10 cellular contexts compared by ENCODE assay signal in the genomic region with DNA sequence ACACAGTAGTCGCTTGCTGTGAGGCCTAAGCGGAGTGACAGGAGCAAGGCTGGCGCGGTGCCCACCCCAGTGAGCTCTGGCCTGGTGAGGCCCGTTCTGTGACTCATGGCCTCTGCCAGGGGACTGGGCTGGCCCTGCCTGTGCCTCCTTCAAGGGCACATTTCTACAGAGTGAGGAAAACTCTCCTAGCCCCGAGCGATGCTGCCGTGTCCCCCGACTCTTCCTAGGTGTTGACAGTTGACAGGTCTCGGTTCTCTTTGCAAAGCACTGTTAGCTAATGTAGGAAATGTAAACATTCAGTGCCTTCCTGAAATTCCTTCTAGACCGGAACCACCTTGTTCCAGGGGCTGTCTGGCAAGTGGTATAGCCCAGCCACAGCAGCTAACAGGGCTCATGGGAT. TPM values are rescaled to one million over a fixed set of nuclear protein-coding genes. Genes with fewer than 3 reads are reported as not detected.
DNase-seq lines count a peak whose midpoint lies in the region; ATAC-seq, FAIRE-seq and TF ChIP-seq lines count a peak whose summit lies in the region.
"Had no signal": no experiment of that assay in that cellular context is flagged by ENCODE, and none has a peak within 500 bp of the region (broad histone marks: within the 10 kb centered on the region; RNA-seq: fewer than 3 reads in every experiment).

No MANE protein-coding gene starts in this region.

- H4K20me1 ChIP-seq in HepG2 (ENCODE audit: insufficient read depth, low read length): no peaks in the 10 kb centered on the region; the same call in 1 of the 2 replicates

- in situ Hi-C loops in HepG2 (cut with HindIII; ENCODE audit: extremely low pct_ligation_motif_present, low pct_unique_long_range_greater_than_20kb): no loop called here

- CTCF ChIA-PET in HepG2 (lab: Yijun Ruan, JAX; ENCODE audit: low intra/inter-chr PET ratio, low total read pairs): no interaction called here

- H3K27ac Mint-ChIP-seq in chondrocyte (ENCODE audit: unreplicated experiment): peak overlapping the region; percentile 97
- H3K27ac Mint-ChIP-seq in activated T-helper 2 cell treated with anti-CD3 and anti-CD28 coated beads, Interferon-gamma antibody, Interleukin-2, Interleukin-4, amounts not matched to agents 10 μg/mL and 5 μg/mL and 100 μg/mL, durations not matched to agents 14 hours and 24 hours and 36 hours: no peak overlapping the region

- H3K4me1 Mint-ChIP-seq in chondrocyte (ENCODE audit: low read depth): peaks cover 48% of the 10 kb centered on the region
- peaks cover 7% of the 10 kb centered on the region for H3K4me1 Mint-ChIP-seq in activated T-helper 2 cell treated with anti-CD3 and anti-CD28 coated beads, Interferon-gamma antibody, Interleukin-2, Interleukin-4, amounts not matched to agents 10 μg/mL and 5 μg/mL and 100 μg/mL, durations not matched to agents 14 hours and 24 hours and 36 hours (ENCODE audit: low read depth)

- FAIRE-seq in HepG2 (lab: Jason Lieb, UNC): no peak

- no peak for TF ChIP-seq CTCF in chondrocyte (IDR thresholded peaks at IDR 0.05)
- TF ChIP-seq CTCF in HepG2 (CRISPR knock-in tag; IDR thresholded peaks at IDR 0.05): no peak
- no peak for TF ChIP-seq CTCF in upper lobe of left lung (IDR thresholded peaks at IDR 0.05)

- intact Hi-C loops in HepG2 (cut with micrococcal nuclease; ENCODE audit: unreplicated experiment): no loop called here
- intact Hi-C loops in activated T-helper 2 cell treated with anti-CD3 and anti-CD28 coated beads, Interferon-gamma antibody, Interleukin-2, Interleukin-4, amounts not matched to agents 10 μg/mL and 5 μg/mL and 100 μg/mL, durations not matched to agents 14 hours and 24 hours and 36 hours (cut with micrococcal nuclease): loop anchor here (10.0 kb wide), 1 partner anchor 62 kb away; no protein-coding TSS in a partner anchor

- H3K4me3 ChIP-seq in HepG2 (replicated peaks in 1 of 3; ENCODE audit: insufficient read depth in 1 of 3, low read depth in 2 of 3, low read length in 3 of 3) (no peak overlapping the region), upper lobe of left lung (no peak overlapping the region)

- H3K4me1 ChIP-seq in HepG2 (ENCODE audit: insufficient read depth, low read length) (peaks cover 28% of the 10 kb centered on the region), upper lobe of left lung (peaks cover 50 to 68% (median 52%) of the 10 kb centered on the region in 4 donors)

- H3K9me3 Mint-ChIP-seq in chondrocyte (ENCODE audit: low read depth): no peaks in the 10 kb centered on the region
- H3K9me3 Mint-ChIP-seq in activated T-helper 2 cell treated with anti-CD3 and anti-CD28 coated beads, Interferon-gamma antibody, Interleukin-2, Interleukin-4, amounts not matched to agents 10 μg/mL and 5 μg/mL and 100 μg/mL, durations not matched to agents 14 hours and 24 hours and 36 hours: no peaks in the 10 kb centered on the region

- H3K4me2 ChIP-seq in HepG2 (ENCODE audit: low read depth, low read length): no peak overlapping the region

- H3K79me2 ChIP-seq in HepG2 (ENCODE audit: insufficient read depth, low read length): no peaks in the 10 kb centered on the region

- TF ChIP-seq EP300 in HepG2 (IDR thresholded peaks at IDR 0.05; ENCODE audit: low read depth in 2 of 2, low read length in 2 of 2): no peak
- no peak for TF ChIP-seq EP300 in HepG2 (CRISPR knock-in tag; IDR thresholded peaks at IDR 0.05; ENCODE audit: borderline replicate concordance)
- TF ChIP-seq EP300 in upper lobe of left lung (IDR thresholded peaks at IDR 0.05): no peak

- POLR2A ChIA-PET in HepG2 (lab: Yijun Ruan, JAX): no interaction called here

- no peak overlapping the region for H3K27ac ChIP-seq in HepG2 (ENCODE audit: extremely low read length, insufficient read depth, low read length)
- H3K27ac ChIP-seq in upper lobe of left lung: peak overlapping the region; percentile 72 to 81 (median 79)

- 45% methylated on average over 6 of the region's 11 CpGs for WGBS in HepG2 (ENCODE audit: low lambda C conversion rate)
- 17 to 30% methylated on average over 6 to 11 of the region's 11 CpGs for WGBS in upper lobe of left lung, 2 donors

- no peak for TF ChIP-seq RAD21 in HepG2 (CRISPR knock-in tag; IDR thresholded peaks at IDR 0.05)

- H3K9me3 ChIP-seq in HepG2 (ENCODE audit: low read length): no peaks in the 10 kb centered on the region
- H3K9me3 ChIP-seq in upper lobe of left lung: no peaks in the 10 kb centered on the region

- H3K36me3 ChIP-seq in HepG2 (replicated peaks in 1 of 2; ENCODE audit: control insufficient read depth in 1 of 2, insufficient read depth in 2 of 2, low read length in 2 of 2): no peaks in the 10 kb centered on the region
- no peaks in the 10 kb centered on the region for H3K36me3 ChIP-seq in upper lobe of left lung

- H2AFZ ChIP-seq in HepG2 (ENCODE audit: low read length): no peak overlapping the region

- no peak overlapping the region for H3K4me3 Mint-ChIP-seq in chondrocyte (ENCODE audit: unreplicated experiment)
- H3K4me3 Mint-ChIP-seq in activated T-helper 2 cell treated with anti-CD3 and anti-CD28 coated beads, Interferon-gamma antibody, Interleukin-2, Interleukin-4, amounts not matched to agents 10 μg/mL and 5 μg/mL and 100 μg/mL, durations not matched to agents 14 hours and 24 hours and 36 hours (ENCODE audit: low read depth): no peak overlapping the region

- no peaks in the 10 kb centered on the region for H3K27me3 Mint-ChIP-seq in chondrocyte (ENCODE audit: low read depth)
- no peaks in the 10 kb centered on the region for H3K27me3 Mint-ChIP-seq in activated T-helper 2 cell treated with anti-CD3 and anti-CD28 coated beads, Interferon-gamma antibody, Interleukin-2, Interleukin-4, amounts not matched to agents 10 μg/mL and 5 μg/mL and 100 μg/mL, durations not matched to agents 14 hours and 24 hours and 36 hours (ENCODE audit: low read depth)

- no TSS peak for BruUV-seq in HepG2 (replicated peaks; lab: Mats Ljungman, UMichigan)

- H3K9ac ChIP-seq in HepG2 (ENCODE audit: insufficient read depth, low read depth, low read length): no peak overlapping the region

- no peak for TF ChIP-seq POLR2A in HepG2 (IDR thresholded peaks at IDR 0.05; ENCODE audit: insufficient read depth in 1 of 2, low read depth in 2 of 2, low read length in 2 of 2)
- TF ChIP-seq POLR2A in upper lobe of left lung (IDR thresholded peaks at IDR 0.05): no peak

- peak; percentile 9 for DNase-seq in DMS79 treated with DMSO at 0.1 percent for 48 hours (lab: John Stamatoyannopoulos, UW)
- DNase-seq in DMS79 (lab: John Stamatoyannopoulos, UW): no peak
- DNase-seq in chondrocyte (ENCODE audit: low spot score): peak; percentile 87
- peak; percentile 52 for DNase-seq in HepG2 (ENCODE audit: low spot score)
- peak; percentile 89 to 92 for DNase-seq in upper lobe of left lung
- DNase-seq in activated T-helper 2 cell treated with anti-CD3 and anti-CD28 coated beads, Interferon-gamma antibody, Interleukin-2, Interleukin-4, amounts not matched to agents 10 μg/mL and 5 μg/mL and 100 μg/mL, durations not matched to agents 14 hours and 24 hours and 36 hours (ENCODE audit: low spot score): no peak
- no peak for DNase-seq in NCI-H748 treated with DMSO at 0.1 percent for 48 hours (lab: John Stamatoyannopoulos, UW)
- DNase-seq: NCI-H187 had no signal

- H3K36me3 Mint-ChIP-seq in chondrocyte (ENCODE audit: low read depth): no peaks in the 10 kb centered on the region
- no peaks in the 10 kb centered on the region for H3K36me3 Mint-ChIP-seq in activated T-helper 2 cell treated with anti-CD3 and anti-CD28 coated beads, Interferon-gamma antibody, Interleukin-2, Interleukin-4, amounts not matched to agents 10 μg/mL and 5 μg/mL and 100 μg/mL, durations not matched to agents 14 hours and 24 hours and 36 hours (ENCODE audit: low read depth)

- H3K27me3 ChIP-seq in HepG2 (ENCODE audit: control insufficient read depth in 1 of 2, insufficient read depth in 2 of 2, low read length in 2 of 2): peaks cover 3 to 33% of the 10 kb centered on the region in 2 experiments; a peak in 4 of 5 replicates
- H3K27me3 ChIP-seq in upper lobe of left lung: no peaks in the 10 kb centered on the region

- peak; percentile 59 for ATAC-seq in HepG2
- peak; percentile 64 to 71 for ATAC-seq in upper lobe of left lung (ENCODE audit: low FRiP score in 2 of 2)
- no peak for ATAC-seq in GM19455 (IDR thresholded peaks at IDR 0.05; ENCODE audit: unreplicated experiment)

RNA-seq across cellular contexts. Expression of gene ABCG1, which starts 43.9 kb away (rescaled TPM):
- total RNA-seq in chondrocyte (0.51 to 1.6 TPM (median 1.6 TPM) in 3 replicates), HepG2 (2016; rRNA removed; fragmentation: Illumina TruSeq; extraction: Trizol) (not detected in 2 replicates), upper lobe of left lung (100 to 1,000 TPM in 2 of 6 donors, 10 to 100 TPM in 4; 56.7 to 130 (median 79.8) TPM)
- total RNA-seq in HepG2 (2016; cell fraction: cytosol; rRNA removed; fragmentation: Illumina TruSeq; extraction: Trizol; ENCODE audit: low read depth): not detected in 2 replicates
- total RNA-seq in HepG2 (2016; cell fraction: insoluble cytoplasmic fraction; rRNA removed; fragmentation: Illumina TruSeq; extraction: Trizol): not detected in 2 replicates
- total RNA-seq in HepG2 (2016; cell fraction: membrane; rRNA removed; fragmentation: Illumina TruSeq; extraction: Trizol): not detected in 2 replicates
- not detected in 2 replicates for total RNA-seq in HepG2 (2016; cell fraction: nucleus; rRNA removed; fragmentation: Illumina TruSeq; extraction: Trizol)
- polyA plus RNA-seq in HepG2 (2011; rRNA removed): 0.04 and 0.10 TPM in 2 replicates
- 0.08 TPM in 2 replicates for polyA plus RNA-seq in HepG2 (2011; cell fraction: cytosol; rRNA removed)
- polyA plus RNA-seq in HepG2 (2011; cell fraction: nucleus; rRNA removed): 0.06 and 0.12 TPM in 2 replicates
- 0.09 TPM in 1 of 2 replicates, not detected in the other for polyA plus RNA-seq in HepG2 (2012)
- polyA plus RNA-seq in HepG2 (2016; cell fraction: cytosol; fragmentation: Illumina TruSeq; extraction: Trizol; ENCODE audit: low read depth): not detected in 2 replicates
- not detected in 2 replicates for polyA plus RNA-seq in HepG2 (2016; cell fraction: insoluble cytoplasmic fraction; fragmentation: Illumina TruSeq; extraction: Trizol; ENCODE audit: low read depth)
- polyA plus RNA-seq in HepG2 (2016; cell fraction: membrane; fragmentation: Illumina TruSeq; extraction: Trizol; ENCODE audit: low read depth): not detected in 2 replicates
- not detected in 2 replicates for polyA plus RNA-seq in HepG2 (2016; cell fraction: nucleus; fragmentation: Illumina TruSeq; extraction: Trizol; ENCODE audit: insufficient read depth, low read depth)
- 0.10 and 7.4 TPM in 2 replicates for polyA minus RNA-seq in HepG2 (2011; rRNA and poly(A)+ RNA removed; ENCODE audit: low replicate concordance)
- 0.97 TPM in 1 of 2 replicates, not detected in the other for polyA minus RNA-seq in HepG2 (2011; cell fraction: cytosol; rRNA and poly(A)+ RNA removed)
- not detected in 2 replicates for polyA minus RNA-seq in HepG2 (2011; cell fraction: nucleus; rRNA and poly(A)+ RNA removed)
- 5.7 and 8.0 TPM in 2 replicates for total RNA-seq in activated T-helper 2 cell treated with anti-CD3 and anti-CD28 coated beads, Interferon-gamma antibody, Interleukin-2, Interleukin-4, amounts not matched to agents 10 μg/mL and 5 μg/mL and 100 μg/mL, durations not matched to agents 14 hours and 24 hours and 36 hours

RNA-seq across cellular contexts. Expression of gene TFF3, which starts 52.4 kb away (rescaled TPM):
- total RNA-seq in chondrocyte (1.3 to 6.0 TPM in 2 of 3 replicates, not detected in the other), HepG2 (2016; rRNA removed; fragmentation: Illumina TruSeq; extraction: Trizol) (7.9 and 14.2 TPM in 2 replicates), upper lobe of left lung (10 to 100 TPM in 5 of 6 donors, 1 to 10 TPM in 1; 5.9 to 21.5 (median 18.2) TPM)
- total RNA-seq in HepG2 (2016; cell fraction: cytosol; rRNA removed; fragmentation: Illumina TruSeq; extraction: Trizol; ENCODE audit: low read depth): 9.4 and 9.9 TPM in 2 replicates
- total RNA-seq in HepG2 (2016; cell fraction: insoluble cytoplasmic fraction; rRNA removed; fragmentation: Illumina TruSeq; extraction: Trizol): 10.8 and 14.1 TPM in 2 replicates
- 8.0 and 8.6 TPM in 2 replicates for total RNA-seq in HepG2 (2016; cell fraction: membrane; rRNA removed; fragmentation: Illumina TruSeq; extraction: Trizol)
- 5.1 and 9.3 TPM in 2 replicates for total RNA-seq in HepG2 (2016; cell fraction: nucleus; rRNA removed; fragmentation: Illumina TruSeq; extraction: Trizol)
- polyA plus RNA-seq in HepG2 (2011; rRNA removed): 26.9 and 27.0 TPM in 2 replicates
- polyA plus RNA-seq in HepG2 (2011; cell fraction: cytosol; rRNA removed): 15.9 and 30.0 TPM in 2 replicates
- polyA plus RNA-seq in HepG2 (2011; cell fraction: nucleus; rRNA removed): 16.3 and 18.8 TPM in 2 replicates
- 14.9 and 18.1 TPM in 2 replicates for polyA plus RNA-seq in HepG2 (2012)
- polyA plus RNA-seq in HepG2 (2016; cell fraction: cytosol; fragmentation: Illumina TruSeq; extraction: Trizol; ENCODE audit: low read depth): 7.3 and 9.3 TPM in 2 replicates
- 5.5 and 6.2 TPM in 2 replicates for polyA plus RNA-seq in HepG2 (2016; cell fraction: insoluble cytoplasmic fraction; fragmentation: Illumina TruSeq; extraction: Trizol; ENCODE audit: low read depth)
- polyA plus RNA-seq in HepG2 (2016; cell fraction: membrane; fragmentation: Illumina TruSeq; extraction: Trizol; ENCODE audit: low read depth): 4.6 and 6.5 TPM in 2 replicates
- polyA plus RNA-seq in HepG2 (2016; cell fraction: nucleus; fragmentation: Illumina TruSeq; extraction: Trizol; ENCODE audit: insufficient read depth, low read depth): 9.5 and 10.5 TPM in 2 replicates
- 10.8 TPM in 1 of 2 replicates, not detected in the other for polyA minus RNA-seq in HepG2 (2011; rRNA and poly(A)+ RNA removed; ENCODE audit: low replicate concordance)
- polyA minus RNA-seq in HepG2 (2011; cell fraction: cytosol; rRNA and poly(A)+ RNA removed): 6.5 and 7.7 TPM in 2 replicates
- 0.77 and 1.7 TPM in 2 replicates for polyA minus RNA-seq in HepG2 (2011; cell fraction: nucleus; rRNA and poly(A)+ RNA removed)
- not detected in 2 replicates for total RNA-seq in activated T-helper 2 cell treated with anti-CD3 and anti-CD28 coated beads, Interferon-gamma antibody, Interleukin-2, Interleukin-4, amounts not matched to agents 10 μg/mL and 5 μg/mL and 100 μg/mL, durations not matched to agents 14 hours and 24 hours and 36 hours
- total RNA-seq: A673 had no signal

Comparison
In these comparisons a context has a peak if more than half of its experiments do, and no peak if none do; other contexts are left out.
1. DNase-seq: peak in DMS79 treated with DMSO at 0.1 percent for 48 hours (single experiment), chondrocyte (single experiment), HepG2 (single experiment) and upper lobe of left lung (2 of 2); none in DMS79 (single experiment), activated T-helper 2 cell treated with anti-CD3 and anti-CD28 coated beads, Interferon-gamma antibody, Interleukin-2, Interleukin-4, amounts not matched to agents 10 μg/mL and 5 μg/mL and 100 μg/mL, durations not matched to agents 14 hours and 24 hours and 36 hours (single experiment) and NCI-H748 treated with DMSO at 0.1 percent for 48 hours (single experiment).